In genomic region chr2:203534486-203535077, GRCh38 we compare ENCODE assay signal across 8 cellular contexts. TPM values are rescaled to one million over a fixed set of nuclear protein-coding genes. Genes with fewer than 3 reads are reported as not detected.
DNase-seq lines count a peak whose midpoint lies in the region; ATAC-seq and TF ChIP-seq lines count a peak whose summit lies in the region.

No MANE protein-coding gene starts in this region.

- H3K36me3 ChIP-seq in CD8-positive, alpha-beta T cell (ENCODE audit: insufficient read depth, low read length), result no peaks in the 10 kb centered on the region
- H3K36me3 ChIP-seq in MM.1S (replicated peaks; ENCODE audit: insufficient read depth, low read length), result no peaks in the 10 kb centered on the region
- H3K36me3 ChIP-seq in vagina, result no peaks in the 10 kb centered on the region

- peaks cover 9% of the 10 kb centered on the region for H3K9me3 Mint-ChIP-seq in CD8-positive, alpha-beta T cell
- peaks cover 20% of the 10 kb centered on the region for H3K9me3 Mint-ChIP-seq in activated T-cell treated with anti-CD3 and anti-CD28 coated beads, Interleukin-2, amount 50 U/mL, for 4 hours
- H3K9me3 Mint-ChIP-seq in osteocyte (ENCODE audit: unreplicated experiment), result peaks cover 8% of the 10 kb centered on the region

- CTCF ChIA-PET in CD8-positive, alpha-beta T cell (lab: Charles Lee), result interaction anchor here (1.2 to 1.5 kb wide), 2 partner anchors 280 to 282 kb away, joined by 3 to 4 read pairs; no protein-coding TSS in a partner anchor

- peaks cover 27% of the 10 kb centered on the region for H3K4me1 Mint-ChIP-seq in CD8-positive, alpha-beta T cell (ENCODE audit: low read depth)
- peaks cover 39% of the 10 kb centered on the region for H3K4me1 Mint-ChIP-seq in activated T-cell treated with anti-CD3 and anti-CD28 coated beads, Interleukin-2, amount 50 U/mL, for 4 hours (ENCODE audit: low read depth)
- H3K4me1 Mint-ChIP-seq in osteocyte (ENCODE audit: unreplicated experiment), result peaks cover 35% of the 10 kb centered on the region

- intact Hi-C loops in CD8-positive, alpha-beta T cell (cut with DNase I, micrococcal nuclease), result loop anchor here (2.0 to 5.0 kb wide), 5 partner anchors 37 to 296 kb away; partner anchors contain the start of genes CD28 (in 1 of the 2) and CYP20A1 (in 1 of the 2)
- intact Hi-C loops in vagina (cut with DNase I), result loop anchor here (10.0 kb wide), 1 partner anchor 280 kb away; no protein-coding TSS in a partner anchor

- peak overlapping the region; percentile 79 for H3K9ac ChIP-seq in MM.1S (ENCODE audit: low read length)

- H3K4me2 ChIP-seq in MM.1S (ENCODE audit: low read depth, low read length), result peak overlapping the region; percentile 83

- DNase-seq in CD8-positive, alpha-beta T cell, result peak in 6 of 7 experiments; percentile 2 to 63 (median 28)
- peak; percentile 70 for DNase-seq in MM.1S
- DNase-seq in activated T-cell treated with anti-CD3 and anti-CD28 coated beads, Interleukin-2, amount 50 U/mL, for 4 hours, result peak; percentile 8
- no peak for DNase-seq in fibroblast of pulmonary artery (ENCODE audit: low read depth)
- no peak for DNase-seq in osteocyte (ENCODE audit: extremely low spot score, unreplicated experiment)
- DNase-seq in vagina (ENCODE audit: extremely low spot score in 2 of 2), result no peak
- DNase-seq in AG08396 (ENCODE audit: low spot score), result no peak

- H3K27me3 ChIP-seq in CD8-positive, alpha-beta T cell (ENCODE audit: insufficient read depth, low read length), result no peaks in the 10 kb centered on the region
- no peaks in the 10 kb centered on the region for H3K27me3 ChIP-seq in MM.1S (replicated peaks; ENCODE audit: insufficient read depth, low read length)
- no peaks in the 10 kb centered on the region for H3K27me3 ChIP-seq in vagina

- H3K9me3 ChIP-seq in CD8-positive, alpha-beta T cell (ENCODE audit: low read length), result no peaks in the 10 kb centered on the region
- no peaks in the 10 kb centered on the region for H3K9me3 ChIP-seq in MM.1S (replicated peaks; ENCODE audit: insufficient read depth, low read length)
- no peaks in the 10 kb centered on the region for H3K9me3 ChIP-seq in vagina

- no peak for TF ChIP-seq CTCF in CD8-positive, alpha-beta T cell (IDR thresholded peaks at IDR 0.05)
- TF ChIP-seq CTCF in MM.1S (IDR thresholded peaks at IDR 0.05; ENCODE audit: low read length) (no peak), fibroblast of pulmonary artery (IDR thresholded peaks at IDR 0.05; ENCODE audit: low read length, missing control alignments) (no peak), osteocyte (IDR thresholded peaks at IDR 0.05) (no peak), vagina (IDR thresholded peaks at IDR 0.05) (no peak)

- no peak overlapping the region for H3K27ac ChIP-seq in CD8-positive, alpha-beta T cell (ENCODE audit: low read depth, low read length)
- peak overlapping the region; percentile 61; the same call in 1 of the 2 replicates for H3K27ac ChIP-seq in MM.1S (ENCODE audit: low read length)
- H3K27ac ChIP-seq in vagina, result peak overlapping the region; percentile 90

- peaks cover 17% of the 10 kb centered on the region for H3F3A ChIP-seq in MM.1S (ENCODE audit: insufficient read depth, low read length)

- H3K9me2 ChIP-seq in MM.1S (replicated peaks; ENCODE audit: insufficient read depth, low read length), result no peaks in the 10 kb centered on the region

- ATAC-seq in CD8-positive, alpha-beta T cell, result peak; percentile 49
- ATAC-seq in GM21619 (IDR thresholded peaks at IDR 0.05; ENCODE audit: unreplicated experiment), result peak; percentile 30
- ATAC-seq in activated T-cell treated with anti-CD3 and anti-CD28 coated beads, Interleukin-2, amount 50 U/mL, for 4 hours, result peak; percentile 46

- POLR2A ChIA-PET in CD8-positive, alpha-beta T cell (lab: Charles Lee), result interaction anchor here (0.6 to 2.2 kb wide), 4 partner anchors 101 to 206 kb away, joined by 3 to 7 read pairs (median 4); no protein-coding TSS in a partner anchor

- no peaks in the 10 kb centered on the region for H4K20me1 ChIP-seq in MM.1S (ENCODE audit: insufficient read depth, low read length)

- no peak for TF ChIP-seq POLR2A in vagina (IDR thresholded peaks at IDR 0.05)

- peaks cover 2% of the 10 kb centered on the region for H3K36me3 Mint-ChIP-seq in CD8-positive, alpha-beta T cell
- H3K36me3 Mint-ChIP-seq in activated T-cell treated with anti-CD3 and anti-CD28 coated beads, Interleukin-2, amount 50 U/mL, for 4 hours (ENCODE audit: insufficient read depth), result peaks cover 5% of the 10 kb centered on the region
- no peaks in the 10 kb centered on the region for H3K36me3 Mint-ChIP-seq in osteocyte (ENCODE audit: unreplicated experiment)

- H3K4me3 Mint-ChIP-seq in CD8-positive, alpha-beta T cell, result peak overlapping the region; percentile 84
- peak overlapping the region; percentile 89 for H3K4me3 Mint-ChIP-seq in activated T-cell treated with anti-CD3 and anti-CD28 coated beads, Interleukin-2, amount 50 U/mL, for 4 hours
- peak overlapping the region; percentile 91 for H3K4me3 Mint-ChIP-seq in osteocyte (ENCODE audit: unreplicated experiment)

- peaks cover 28% of the 10 kb centered on the region for H3K27me3 Mint-ChIP-seq in CD8-positive, alpha-beta T cell (ENCODE audit: low read depth)
- H3K27me3 Mint-ChIP-seq in activated T-cell treated with anti-CD3 and anti-CD28 coated beads, Interleukin-2, amount 50 U/mL, for 4 hours (ENCODE audit: low read depth), result peaks cover 22% of the 10 kb centered on the region
- H3K27me3 Mint-ChIP-seq in osteocyte (ENCODE audit: unreplicated experiment), result no peaks in the 10 kb centered on the region

- peaks cover 15% of the 10 kb centered on the region for H3K4me1 ChIP-seq in CD8-positive, alpha-beta T cell (ENCODE audit: insufficient read depth, low read length)
- H3K4me1 ChIP-seq in MM.1S (ENCODE audit: low read length) (peaks cover 14% of the 10 kb centered on the region; the same call in 1 of the 2 replicates), vagina (peaks cover 44% of the 10 kb centered on the region)

- peak overlapping the region; percentile 50 for H3K4me3 ChIP-seq in CD8-positive, alpha-beta T cell (ENCODE audit: low read depth, low read length)
- peak overlapping the region; percentile 89 for H3K4me3 ChIP-seq in MM.1S (ENCODE audit: low read length)
- peak overlapping the region; percentile 76 for H3K4me3 ChIP-seq in fibroblast of pulmonary artery (replicated peaks; ENCODE audit: low read depth, low read length)
- peak overlapping the region; percentile 71 to 73 for H3K4me3 ChIP-seq in vagina

- no peak overlapping the region for H3K27ac Mint-ChIP-seq in CD8-positive, alpha-beta T cell
- peak overlapping the region; percentile 90 for H3K27ac Mint-ChIP-seq in osteocyte (ENCODE audit: unreplicated experiment)

- H3K79me2 ChIP-seq in MM.1S (ENCODE audit: low read length), result peaks cover 46% of the 10 kb centered on the region

- peak overlapping the region; percentile 92 for H2AFZ ChIP-seq in MM.1S (ENCODE audit: low read length)

RNA-seq across cellular contexts. Expression of gene RAPH1, which starts 0.5 kb away (rescaled TPM):
- total RNA-seq in CD8-positive, alpha-beta T cell, result 1 to 10 TPM; 1.8 to 1.9 TPM
- total RNA-seq in activated T-cell treated with anti-CD3 and anti-CD28 coated beads, Interleukin-2, amount 50 U/mL, for 4 hours, result 10 to 100 TPM; 12.0 to 12.9 (median 12.8) TPM
- total RNA-seq in osteocyte (37.0 and 38.6 TPM in 2 replicates), vagina (22.6 TPM)

Comparison
In these comparisons a context has a peak if more than half of its experiments do, and no peak if none do; other contexts are left out.
1. DNase-seq: peak in CD8-positive, alpha-beta T cell (6 of 7), MM.1S (single experiment) and activated T-cell treated with anti-CD3 and anti-CD28 coated beads, Interleukin-2, amount 50 U/mL, for 4 hours (single experiment); none in fibroblast of pulmonary artery (single experiment), osteocyte (single experiment), vagina (0 of 2) and AG08396 (single experiment).
2. Peak in every context shown above with its lines, with median percentiles within 50 percentile points of each other: ATAC-seq, H3K4me3 ChIP-seq and H3K4me3 Mint-ChIP-seq.